ENCODE assay signal across 23 cellular contexts in genomic region chr11:117859061-117859460, GRCh38. TPM values are rescaled to one million over a fixed set of nuclear protein-coding genes. Genes with fewer than 3 reads are reported as not detected.
DNase-seq lines count a peak whose midpoint lies in the region; ATAC-seq and TF ChIP-seq lines count a peak whose summit lies in the region.
"Had no signal": no experiment of that assay in that cellular context is flagged by ENCODE, and none has a peak within 500 bp of the region (broad histone marks: within the 10 kb centered on the region; RNA-seq: fewer than 3 reads in every experiment).

No MANE protein-coding gene starts in this region.

- no peak for TF ChIP-seq CTCF in IMR-90 (conservative IDR thresholded peaks at IDR 0.05; ENCODE audit: low read depth, low read length)
- no peak for TF ChIP-seq CTCF in nephron (IDR thresholded peaks at IDR 0.05; ENCODE audit: unreplicated experiment in 3 of 3)
- no peak for TF ChIP-seq CTCF in stomach (IDR thresholded peaks at IDR 0.05)
- no peak for TF ChIP-seq CTCF in WERI-Rb-1 (IDR thresholded peaks at IDR 0.05; ENCODE audit: low read depth, low read length)

- TF ChIP-seq EP300 in stomach (IDR thresholded peaks at IDR 0.05), result no peak

- no peak overlapping the region for H3K9ac ChIP-seq in IMR-90 (ENCODE audit: low read depth, low read length)
- H3K9ac ChIP-seq: BLaER1 treated with 17β-estradiol and CSF1 and Interleukin-3, amounts not matched to agents 10 nM and 100 nM had no signal

- no peak overlapping the region for H3K18ac ChIP-seq in IMR-90 (ENCODE audit: low read depth, low read length)

- H2BK5ac ChIP-seq in IMR-90 (ENCODE audit: low read depth, low read length, poor library complexity, severe bottlenecking), result no peak overlapping the region

- H3K4me3 ChIP-seq in IMR-90 (ENCODE audit: insufficient read depth, low read depth, low read length) (no peak overlapping the region), stomach (no peak overlapping the region), WERI-Rb-1 (ENCODE audit: low read depth, low read length) (no peak overlapping the region)
- H3K4me3 ChIP-seq: BLaER1 treated with 17β-estradiol and CSF1 and Interleukin-3, amounts not matched to agents 10 nM and 100 nM had no signal

- H3K79me1 ChIP-seq in IMR-90 (ENCODE audit: low read depth in 1 of 2, low read length in 2 of 2), result no peaks in the 10 kb centered on the region

- H2AK5ac ChIP-seq in IMR-90 (ENCODE audit: low read depth, low read length), result no peak overlapping the region

- no peak overlapping the region for H2BK15ac ChIP-seq in IMR-90 (ENCODE audit: low read depth, low read length)

- H4K8ac ChIP-seq in IMR-90 (ENCODE audit: low read depth in 2 of 2, low read length in 2 of 2), result no peak overlapping the region

- H3K27ac Mint-ChIP-seq in activated CD8-positive, alpha-beta memory T cell treated with anti-CD3 and anti-CD28 coated beads, Interleukin-2, amount 10 ng/mL, durations not matched to agents 7 days and 5 days, result no peak overlapping the region
- peak overlapping the region in 2 of 3 experiments; percentile 65 to 90 for H3K27ac Mint-ChIP-seq in nephron
- H3K27ac Mint-ChIP-seq: CD4-positive, alpha-beta memory T cell; IgD-negative memory B cell had no signal

- no peak overlapping the region for H3K56ac ChIP-seq in IMR-90 (ENCODE audit: extremely low read depth, insufficient read depth, low read length)

- WGBS in IMR-90 (ENCODE audit: extremely low coverage in 2 of 2, insufficient read length in 1 of 2), 2 experiments, result 100% methylated on average over 1 of the region's 10 CpGs; no CpG with 5 or more reads in 1 of the 2 experiments
- 77 to 89% (median 85%) methylated on average over 10 of the region's 10 CpGs for WGBS in stomach, 5 donors

- POLR2A ChIA-PET in IMR-90 (lab: Charles Lee; ENCODE audit: unreplicated experiment), result no interaction called here

- no peak overlapping the region for H4K91ac ChIP-seq in IMR-90 (ENCODE audit: insufficient read depth, low read depth, low read length)

- no peak overlapping the region for H3K14ac ChIP-seq in IMR-90 (replicated peaks; ENCODE audit: low read depth, low read length)

- CTCF ChIA-PET in activated CD8-positive, alpha-beta memory T cell treated with anti-CD3 and anti-CD28 coated beads, Interleukin-2, amount 10 ng/mL, durations not matched to agents 7 days and 5 days (lab: Charles Lee), result no interaction called here
- CTCF ChIA-PET in IMR-90 (lab: Yijun Ruan, JAX), result no interaction called here

- H3K27me3 ChIP-seq in IMR-90 (ENCODE audit: control insufficient read depth, insufficient read depth, low read length) (peaks cover 8% of the 10 kb centered on the region), stomach (no peaks in the 10 kb centered on the region), WERI-Rb-1 (ENCODE audit: insufficient read depth, low read depth, severe bottlenecking) (no peaks in the 10 kb centered on the region)
- H3K27me3 ChIP-seq: BLaER1 treated with 17β-estradiol and CSF1 and Interleukin-3, amounts not matched to agents 10 nM and 100 nM had no signal

- no peak for TF ChIP-seq POLR2A in IMR-90 (IDR thresholded peaks at IDR 0.05; ENCODE audit: low read depth, low read length)
- TF ChIP-seq POLR2A in stomach (IDR thresholded peaks at IDR 0.05), result no peak

- H2BK120ac ChIP-seq in IMR-90 (ENCODE audit: low read depth, low read length), result no peak overlapping the region

- intact Hi-C loops in IMR-90 (cut with micrococcal nuclease) (no loop called here), stomach (cut with DNase I; ENCODE audit: low total_unique reads) (no loop called here)

- no peak overlapping the region for H3K4ac ChIP-seq in IMR-90 (ENCODE audit: low read depth, low read length)

- H3K23ac ChIP-seq in IMR-90 (ENCODE audit: low read depth, low read length), result no peak overlapping the region

- H4K20me1 ChIP-seq in IMR-90 (ENCODE audit: insufficient read depth, low read length), result no peaks in the 10 kb centered on the region
- H4K20me1 ChIP-seq: BLaER1 treated with 17β-estradiol and CSF1 and Interleukin-3, amounts not matched to agents 10 nM and 100 nM had no signal

- H3K9me1 ChIP-seq in IMR-90 (ENCODE audit: insufficient read depth, low read length), result no peaks in the 10 kb centered on the region

- no peaks in the 10 kb centered on the region for H3K36me3 Mint-ChIP-seq in activated CD8-positive, alpha-beta memory T cell treated with anti-CD3 and anti-CD28 coated beads, Interleukin-2, amount 10 ng/mL, durations not matched to agents 7 days and 5 days
- H3K36me3 Mint-ChIP-seq in nephron (ENCODE audit: low read depth), result peaks cover 11% of the 10 kb centered on the region
- H3K36me3 Mint-ChIP-seq: CD4-positive, alpha-beta memory T cell had no signal

- H3K9me3 Mint-ChIP-seq in activated CD8-positive, alpha-beta memory T cell treated with anti-CD3 and anti-CD28 coated beads, Interleukin-2, amount 10 ng/mL, durations not matched to agents 7 days and 5 days (ENCODE audit: low read depth), result no peaks in the 10 kb centered on the region
- H3K9me3 Mint-ChIP-seq in nephron, result peaks cover 3% of the 10 kb centered on the region

- DNase-seq in activated CD8-positive, alpha-beta memory T cell treated with anti-CD3 and anti-CD28 coated beads for 24 hours, result peak; percentile 28
- DNase-seq in activated CD8-positive, alpha-beta memory T cell treated with anti-CD3 and anti-CD28 coated beads, Interleukin-2, amount 10 ng/mL, durations not matched to agents 7 days and 5 days, result no peak
- no peak for DNase-seq in IMR-90
- peak; percentile 16 for DNase-seq in stomach
- no peak for DNase-seq in WERI-Rb-1
- DNase-seq: 8988T; CD4-positive, alpha-beta memory T cell; MV-4-11; NCI-H1105 treated with DMSO at 0.1 percent for 48 hours; NCI-H2029 treated with DMSO at 0.1 percent for 48 hours; NCI-H2171; NCI-H524; NCI-H774; NK-92 treated with Interleukin-12 subunit alpha and Interleukin-12 subunit beta, amount 100 ng/mL, for 24 hours; SIG-M5 had no signal

- H2AK9ac ChIP-seq in IMR-90 (replicated peaks; ENCODE audit: low read depth, low read length, poor library complexity), result no peak overlapping the region

- no peaks in the 10 kb centered on the region for H3K9me3 ChIP-seq in IMR-90 (ENCODE audit: control insufficient read depth, insufficient read depth, low read length)
- H3K9me3 ChIP-seq in stomach, result no peaks in the 10 kb centered on the region
- no peaks in the 10 kb centered on the region for H3K9me3 ChIP-seq in WERI-Rb-1 (ENCODE audit: severe bottlenecking)

- ATAC-seq in activated CD8-positive, alpha-beta memory T cell treated with anti-CD3 and anti-CD28 coated beads, Interleukin-2, amount 10 ng/mL, durations not matched to agents 7 days and 5 days, result no peak
- ATAC-seq in IMR-90 (ENCODE audit: low read depth) (no peak), GM19452 (IDR thresholded peaks at IDR 0.05; ENCODE audit: unreplicated experiment) (no peak), GM19397 (IDR thresholded peaks at IDR 0.05; ENCODE audit: unreplicated experiment) (no peak)

- no peak overlapping the region for H4K5ac ChIP-seq in IMR-90 (ENCODE audit: low read depth, low read length)

- no peak overlapping the region for H2BK20ac ChIP-seq in IMR-90 (ENCODE audit: low read depth, low read length)

- H3K27me3 Mint-ChIP-seq in activated CD8-positive, alpha-beta memory T cell treated with anti-CD3 and anti-CD28 coated beads, Interleukin-2, amount 10 ng/mL, durations not matched to agents 7 days and 5 days, result peaks cover 13% of the 10 kb centered on the region
- peaks cover 3% of the 10 kb centered on the region for H3K27me3 Mint-ChIP-seq in nephron (ENCODE audit: low read depth)

- no peak overlapping the region for H3K4me3 Mint-ChIP-seq in activated CD8-positive, alpha-beta memory T cell treated with anti-CD3 and anti-CD28 coated beads, Interleukin-2, amount 10 ng/mL, durations not matched to agents 7 days and 5 days
- H3K4me3 Mint-ChIP-seq in nephron, result no peak overlapping the region
- H3K4me3 Mint-ChIP-seq: CD4-positive, alpha-beta memory T cell; IgD-negative memory B cell had no signal

- in situ Hi-C loops in IMR-90 (cut with MboI; ENCODE audit: low sequenced_read_pairs), result no loop called here

- no peak for TF ChIP-seq RAD21 in IMR-90 (IDR thresholded peaks at IDR 0.05; ENCODE audit: low read length)

- no peaks in the 10 kb centered on the region for H3K36me3 ChIP-seq in IMR-90 (ENCODE audit: control insufficient read depth, insufficient read depth, low read length)
- H3K36me3 ChIP-seq in stomach, result no peaks in the 10 kb centered on the region
- H3K36me3 ChIP-seq in WERI-Rb-1, result no peaks in the 10 kb centered on the region
- H3K36me3 ChIP-seq: BLaER1 treated with 17β-estradiol and CSF1 and Interleukin-3, amounts not matched to agents 10 nM and 100 nM had no signal

- H3K4me1 ChIP-seq in IMR-90 (ENCODE audit: control insufficient read depth, insufficient read depth, low read length), result no peaks in the 10 kb centered on the region
- peaks cover 12 to 74% (median 22%) of the 10 kb centered on the region in 4 donors for H3K4me1 ChIP-seq in stomach

- H3K4me2 ChIP-seq in IMR-90 (ENCODE audit: low read depth, low read length), result no peak overlapping the region
- H3K4me2 ChIP-seq: BLaER1 treated with 17β-estradiol and CSF1 and Interleukin-3, amounts not matched to agents 10 nM and 100 nM had no signal

- dilution Hi-C loops in IMR-90 (cut with HindIII; ENCODE audit: low sequenced_read_pairs, unreplicated experiment), result no loop called here

- peaks cover 13% of the 10 kb centered on the region for H3K4me1 Mint-ChIP-seq in activated CD8-positive, alpha-beta memory T cell treated with anti-CD3 and anti-CD28 coated beads, Interleukin-2, amount 10 ng/mL, durations not matched to agents 7 days and 5 days
- peaks cover 80% of the 10 kb centered on the region for H3K4me1 Mint-ChIP-seq in nephron
- H3K4me1 Mint-ChIP-seq: IgD-negative memory B cell had no signal

- no TSS peak for BruUV-seq in IMR-90 (replicated peaks; lab: Mats Ljungman, UMichigan)

- peak overlapping the region; percentile 51 for H2AFZ ChIP-seq in IMR-90 (replicated peaks; ENCODE audit: low read length, poor library complexity)

- H3K27ac ChIP-seq in IMR-90 (ENCODE audit: insufficient read depth, low read length) (no peak overlapping the region), stomach (no peak overlapping the region), WERI-Rb-1 (no peak overlapping the region)
- H3K27ac ChIP-seq: BLaER1 treated with 17β-estradiol and CSF1 and Interleukin-3, amounts not matched to agents 10 nM and 100 nM; RWPE1 had no signal

RNA-seq across cellular contexts. Expression of gene FXYD6, which starts 17.4 kb away (rescaled TPM):
- total RNA-seq in activated CD8-positive, alpha-beta memory T cell treated with anti-CD3 and anti-CD28 coated beads, Interleukin-2, amount 10 ng/mL, durations not matched to agents 7 days and 5 days, result under 1 TPM; 0.12 to 0.20 TPM
- total RNA-seq in IMR-90 (2012; rRNA removed) (not detected in 2 replicates), stomach (100 to 1,000 TPM in 1 of 5 donors, 10 to 100 TPM in 4; 12.7 to 187 (median 47.0) TPM)
- polyA plus RNA-seq in IMR-90 (2012; rRNA removed) (0.32 and 0.36 TPM in 2 replicates), stomach (10 to 100 TPM; 22.5 to 39.4 (median 25.6) TPM)
- 0.12 TPM in 1 of 2 replicates, not detected in the other for polyA plus RNA-seq in IMR-90 (2012; cell fraction: cytosol; rRNA removed)
- polyA plus RNA-seq in IMR-90 (2012; cell fraction: nucleus; rRNA removed; ENCODE audit: low replicate concordance), result 0.07 and 0.13 TPM in 2 replicates
- total RNA-seq: CD4-positive, alpha-beta memory T cell; G401 had no signal
- polyA plus RNA-seq: IgD-negative memory B cell had no signal

RNA-seq across cellular contexts. Expression of gene FXYD2, which starts 34.5 kb away (rescaled TPM):
- total RNA-seq in activated CD8-positive, alpha-beta memory T cell treated with anti-CD3 and anti-CD28 coated beads, Interleukin-2, amount 10 ng/mL, durations not matched to agents 7 days and 5 days, result 10 to 100 TPM; 13.1 to 19.0 TPM
- total RNA-seq in IMR-90 (2012; rRNA removed), result not detected in 2 replicates
- polyA plus RNA-seq in IMR-90 (2012; rRNA removed), result 0.09 TPM in 1 of 2 replicates, not detected in the other
- polyA plus RNA-seq in IMR-90 (2012; cell fraction: cytosol; rRNA removed), result not detected in 2 replicates
- polyA plus RNA-seq in IMR-90 (2012; cell fraction: nucleus; rRNA removed; ENCODE audit: low replicate concordance), result 0.04 and 0.07 TPM in 2 replicates
- 1 to 10 TPM in 1 of 5 donors, under 1 TPM in 1, not detected in 3; 0.45 to 7.0 TPM for total RNA-seq in stomach
- 1 to 10 TPM; 1.0 to 7.8 (median 4.0) TPM for polyA plus RNA-seq in stomach
- total RNA-seq: G401, M059J had no signal
- polyA plus RNA-seq: IgD-negative memory B cell had no signal

Comparison
In these comparisons a context has a peak if more than half of its experiments do, and no peak if none do; other contexts are left out.
1. DNase-seq: peak in activated CD8-positive, alpha-beta memory T cell treated with anti-CD3 and anti-CD28 coated beads for 24 hours (single experiment) and stomach (single experiment); none in activated CD8-positive, alpha-beta memory T cell treated with anti-CD3 and anti-CD28 coated beads, Interleukin-2, amount 10 ng/mL, durations not matched to agents 7 days and 5 days (single experiment), IMR-90 (single experiment) and WERI-Rb-1 (single experiment).
2. RNA of gene FXYD6, which starts 17.4 kb away (total RNA-seq): 12.7 to 187 TPM in stomach; 0.12 to 0.20 TPM in activated CD8-positive, alpha-beta memory T cell treated with anti-CD3 and anti-CD28 coated beads, Interleukin-2, amount 10 ng/mL, durations not matched to agents 7 days and 5 days and not detected in IMR-90; every median in the first group is over 10 times any median in the second.